Comparison of ENCODE assay signal across 13 cellular contexts in genomic region chr2:222939979-222940378, GRCh38.
"Had no signal": no experiment of that assay in that cellular context is flagged by ENCODE, and none has a peak within 500 bp of the region (broad histone marks: within the 10 kb centered on the region; RNA-seq: fewer than 3 reads in every experiment).

No MANE protein-coding gene starts in this region.

- H3K27ac ChIP-seq: gastrocnemius medialis, neural progenitor cell, parathyroid adenoma, right atrium auricular region, sigmoid colon, skin epidermis, thoracic aorta, tibial nerve, upper lobe of left lung had no signal

- H3K9ac ChIP-seq: neural progenitor cell, parathyroid adenoma had no signal

- FAIRE-seq: colon, kidney had no signal

- H3K27me3 ChIP-seq: dorsolateral prefrontal cortex, gastrocnemius medialis, neural progenitor cell, right atrium auricular region, sigmoid colon, tibial nerve, upper lobe of left lung had no signal

- DNase-seq: kidney, sigmoid colon had no signal

- H3K4me3 ChIP-seq: dorsolateral prefrontal cortex, gastrocnemius medialis, lung, neural progenitor cell, right atrium auricular region, sigmoid colon, skin epidermis, thoracic aorta, tibial nerve, upper lobe of left lung had no signal

- H3K4me1 ChIP-seq: gastrocnemius medialis, neural progenitor cell, right atrium auricular region had no signal

- H2AFZ ChIP-seq: neural progenitor cell, parathyroid adenoma had no signal

- H3K4me2 ChIP-seq: neural progenitor cell had no signal
